In genomic region chr1:25543106-25543424, GRCh38 we compare ENCODE assay signal across 8 cellular contexts. TPM values are rescaled to one million over a fixed set of nuclear protein-coding genes. Genes with fewer than 3 reads are reported as not detected.
A peak's percentile ranks its signal among the peaks of the same experiment; 100 is the strongest.
DNase-seq lines count a peak whose midpoint lies in the region; ATAC-seq and TF ChIP-seq lines count a peak whose summit lies in the region.

No MANE protein-coding gene starts in this region.

- peaks cover 44% of the 10 kb centered on the region for H3K4me1 Mint-ChIP-seq in CD8-positive, alpha-beta T cell (ENCODE audit: low read depth)

- H3K36me3 Mint-ChIP-seq in CD8-positive, alpha-beta T cell, result peaks cover 13% of the 10 kb centered on the region

- H2BK120ac ChIP-seq in trophoblast cell (ENCODE audit: insufficient read depth, low read length, poor library complexity), result no peak overlapping the region

- H3K14ac ChIP-seq in trophoblast cell (ENCODE audit: low read length), result no peak overlapping the region

- H3K27me3 Mint-ChIP-seq in CD8-positive, alpha-beta T cell (ENCODE audit: low read depth), result no peaks in the 10 kb centered on the region

- H3K4me2 ChIP-seq in trophoblast cell (ENCODE audit: low read length), result peak overlapping the region; percentile 97

- H3K4me3 Mint-ChIP-seq in CD8-positive, alpha-beta T cell, result peak overlapping the region; percentile 81

- DNase-seq in CD8-positive, alpha-beta T cell, result no peak
- DNase-seq in Panc1 (ENCODE audit: low read depth, low spot score), result no peak
- DNase-seq in epithelial cell of esophagus (ENCODE audit: low read depth), result no peak
- no peak for DNase-seq in trophoblast cell
- no peak for DNase-seq in HT-29 (ENCODE audit: low spot score)
- DNase-seq in SKM-1 treated with dmso at 0.1 percent for 144 hours (lab: John Stamatoyannopoulos, UW; ENCODE audit: unreplicated experiment), result no peak

- no peak overlapping the region for H3K4ac ChIP-seq in trophoblast cell (ENCODE audit: low read depth, low read length)

- CTCF ChIA-PET in CD8-positive, alpha-beta T cell (lab: Charles Lee), result interaction anchor here (1.1 to 12.0 kb wide), 5 partner anchors 22 to 255 kb away, joined by 3 to 106 read pairs (median 5); no protein-coding TSS in a partner anchor
- CTCF ChIA-PET in Panc1 (lab: Charles Lee), result interaction anchor here (0.9 to 1.0 kb wide), 2 partner anchors 30 to 246 kb away, joined by 3 to 4 read pairs; no protein-coding TSS in a partner anchor

- no peaks in the 10 kb centered on the region for H3K27me3 ChIP-seq in CD8-positive, alpha-beta T cell (ENCODE audit: insufficient read depth, low read length)
- H3K27me3 ChIP-seq in Panc1 (ENCODE audit: control insufficient read depth, insufficient read depth, low read length), result no peaks in the 10 kb centered on the region
- H3K27me3 ChIP-seq in trophoblast cell (ENCODE audit: insufficient read depth, low read length), result no peaks in the 10 kb centered on the region

- in situ Hi-C loops in Panc1 (cut with HindIII; ENCODE audit: low pct_unique_long_range_greater_than_20kb, low sequenced_read_pairs), result no loop called here

- H3K18ac ChIP-seq in trophoblast cell (ENCODE audit: low read length), result no peak overlapping the region

- no peak overlapping the region for H2AFZ ChIP-seq in trophoblast cell (ENCODE audit: insufficient read depth, low read length, poor library complexity)

- TF ChIP-seq CTCF in CD8-positive, alpha-beta T cell (IDR thresholded peaks at IDR 0.05), result no peak
- TF ChIP-seq CTCF in Panc1 (IDR thresholded peaks at IDR 0.05), result no peak
- TF ChIP-seq CTCF in epithelial cell of esophagus (IDR thresholded peaks at IDR 0.05; ENCODE audit: insufficient read depth, low read depth, low read length, missing control alignments), result no peak

- peaks cover 7% of the 10 kb centered on the region for H3K79me2 ChIP-seq in trophoblast cell (ENCODE audit: control insufficient read depth, insufficient read depth, low read length, poor library complexity)

- H2AK5ac ChIP-seq in trophoblast cell (ENCODE audit: low read length), result no peak overlapping the region

- H2BK12ac ChIP-seq in trophoblast cell (ENCODE audit: low read length), result no peak overlapping the region

- no peak overlapping the region for H4K8ac ChIP-seq in trophoblast cell (ENCODE audit: low read depth, low read length)

- no peak overlapping the region for H3K9ac ChIP-seq in trophoblast cell (ENCODE audit: low read length)

- no peak overlapping the region for H3K23ac ChIP-seq in trophoblast cell (ENCODE audit: low read length)

- no peaks in the 10 kb centered on the region for H3K9me3 Mint-ChIP-seq in CD8-positive, alpha-beta T cell

- peaks cover 36% of the 10 kb centered on the region for H3K4me1 ChIP-seq in CD8-positive, alpha-beta T cell (ENCODE audit: insufficient read depth, low read length)
- H3K4me1 ChIP-seq in Panc1 (ENCODE audit: control insufficient read depth, insufficient read depth, low read length) (peaks cover 9% of the 10 kb centered on the region), trophoblast cell (ENCODE audit: control insufficient read depth in 1 of 2, insufficient read depth in 2 of 2, low read length in 2 of 2) (peaks cover 16 to 17% of the 10 kb centered on the region in 2 experiments)

- no TSS peak for BruUV-seq in Panc1 (replicated peaks; lab: Mats Ljungman, UMichigan)

- H4K12ac ChIP-seq in trophoblast cell (ENCODE audit: low read depth, low read length), result no peak overlapping the region

- POLR2A ChIA-PET in CD8-positive, alpha-beta T cell (lab: Charles Lee), result interaction anchor here (0.9 to 11.8 kb wide), 7 partner anchors 10 to 55 kb away, joined by 3 to 121 read pairs (median 4); no protein-coding TSS in a partner anchor
- POLR2A ChIA-PET in Panc1 (lab: Charles Lee), result no interaction called here

- no peaks in the 10 kb centered on the region for H3K9me3 ChIP-seq in CD8-positive, alpha-beta T cell (ENCODE audit: low read length)
- H3K9me3 ChIP-seq in Panc1 (ENCODE audit: control insufficient read depth, insufficient read depth, low read depth, low read length) (no peaks in the 10 kb centered on the region), trophoblast cell (ENCODE audit: insufficient read depth, low read depth, low read length) (no peaks in the 10 kb centered on the region)

- intact Hi-C loops in CD8-positive, alpha-beta T cell (cut with DNase I, micrococcal nuclease), result loop anchor here (1.0 to 2.0 kb wide), 4 partner anchors 10 to 74 kb away; partner anchors contain the start of gene MAN1C1 (in 1 of the 2)
- intact Hi-C loops in Panc1 (cut with micrococcal nuclease; ENCODE audit: unreplicated experiment), result no loop called here

- H3K27ac ChIP-seq in CD8-positive, alpha-beta T cell (ENCODE audit: low read depth, low read length), result no peak overlapping the region
- peak overlapping the region; percentile 66 for H3K27ac ChIP-seq in Panc1 (ENCODE audit: low read length)
- no peak overlapping the region for H3K27ac ChIP-seq in trophoblast cell (ENCODE audit: low read depth, low read length)

- ATAC-seq in CD8-positive, alpha-beta T cell, result no peak
- ATAC-seq in Panc1 (peak; percentile 7; the same call in 1 of the 2 replicates), HG03521 (IDR thresholded peaks at IDR 0.05; ENCODE audit: unreplicated experiment) (no peak), HG02759 (IDR thresholded peaks at IDR 0.05; ENCODE audit: unreplicated experiment) (no peak)

- H4K91ac ChIP-seq in trophoblast cell (ENCODE audit: low read depth, low read length), result no peak overlapping the region

- WGBS in trophoblast cell (ENCODE audit: extremely low coverage, insufficient coverage, insufficient read length), result no CpG with 5 or more reads among the region's 7 CpGs

- H3K79me1 ChIP-seq in trophoblast cell (ENCODE audit: low read length), result peaks cover 5% of the 10 kb centered on the region

- H3K27ac Mint-ChIP-seq in CD8-positive, alpha-beta T cell, result peak overlapping the region; percentile 81

- peak overlapping the region; percentile 50 for H3K4me3 ChIP-seq in CD8-positive, alpha-beta T cell (ENCODE audit: low read depth, low read length)
- H3K4me3 ChIP-seq in Panc1 (ENCODE audit: low read depth in 2 of 2, low read length in 2 of 2) (peak overlapping the region; percentile 63 to 69), epithelial cell of esophagus (ENCODE audit: low read length) (peak overlapping the region; percentile 15), trophoblast cell (ENCODE audit: low read depth, low read length) (no peak overlapping the region)

- H2BK5ac ChIP-seq in trophoblast cell (ENCODE audit: low read depth, low read length, poor library complexity), result no peak overlapping the region

- no peaks in the 10 kb centered on the region for H3K36me3 ChIP-seq in CD8-positive, alpha-beta T cell (ENCODE audit: insufficient read depth, low read length)
- no peaks in the 10 kb centered on the region; the same call in 1 of the 2 replicates for H3K36me3 ChIP-seq in Panc1 (ENCODE audit: control insufficient read depth, insufficient read depth, low read length)
- H3K36me3 ChIP-seq in trophoblast cell (ENCODE audit: control insufficient read depth in 1 of 2, insufficient read depth in 2 of 2, low read length in 2 of 2), result no peaks in the 10 kb centered on the region

RNA-seq across cellular contexts. Expression of gene LDLRAP1, which starts 0.3 kb away (rescaled TPM):
- total RNA-seq in CD8-positive, alpha-beta T cell, result 10 to 100 TPM; 46.1 to 49.5 TPM
- 23.1 TPM for total RNA-seq in Panc1 (2021; ENCODE audit: unreplicated experiment)
- 29.0 TPM for polyA plus RNA-seq in Panc1 (2012; ENCODE audit: insufficient read length)
- 4.2 and 4.4 TPM in 2 replicates for polyA plus RNA-seq in trophoblast cell (2013)
- total RNA-seq in HT-29 (2014; rRNA removed; shearing (Covaris generic)), result 12.4 and 17.2 TPM in 2 replicates
